1 cellular context compared by ENCODE assay signal in genomic region chr17:20988001-20988641, GRCh38.
TF ChIP-seq lines count a peak whose summit lies in the region.

No MANE protein-coding gene starts in this region.

TF ChIP-seq in HepG2, 621 proteins besides CTCF, POLR2A, EP300 and RAD21 (continued from another document):
- no peak for TF ChIP-seq USF2 (IDR thresholded peaks at IDR 0.05; ENCODE audit: low read depth, low read length)
- no peak for TF ChIP-seq USF2 (CRISPR knock-in tag; IDR thresholded peaks at IDR 0.05; ENCODE audit: borderline replicate concordance)
- TF ChIP-seq, protein P1, sequence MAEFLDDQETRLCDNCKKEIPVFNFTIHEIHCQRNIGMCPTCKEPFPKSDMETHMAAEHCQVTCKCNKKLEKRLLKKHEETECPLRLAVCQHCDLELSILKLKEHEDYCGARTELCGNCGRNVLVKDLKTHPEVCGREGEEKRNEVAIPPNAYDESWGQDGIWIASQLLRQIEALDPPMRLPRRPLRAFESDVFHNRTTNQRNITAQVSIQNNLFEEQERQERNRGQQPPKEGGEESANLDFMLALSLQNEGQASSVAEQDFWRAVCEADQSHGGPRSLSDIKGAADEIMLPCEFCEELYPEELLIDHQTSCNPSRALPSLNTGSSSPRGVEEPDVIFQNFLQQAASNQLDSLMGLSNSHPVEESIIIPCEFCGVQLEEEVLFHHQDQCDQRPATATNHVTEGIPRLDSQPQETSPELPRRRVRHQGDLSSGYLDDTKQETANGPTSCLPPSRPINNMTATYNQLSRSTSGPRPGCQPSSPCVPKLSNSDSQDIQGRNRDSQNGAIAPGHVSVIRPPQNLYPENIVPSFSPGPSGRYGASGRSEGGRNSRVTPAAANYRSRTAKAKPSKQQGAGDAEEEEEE (CRISPR knock-in tag; IDR thresholded peaks at IDR 0.05; ENCODE audit: borderline replicate concordance) = no peak
- TF ChIP-seq MXD4 (CRISPR knock-in tag; IDR thresholded peaks at IDR 0.05) = no peak
TF ChIP-seq in HepG2: peak in this region for 0.
